In genomic region chr7:67361150-67361549, GRCh38 we compare ENCODE assay signal across 5 cellular contexts.
"Had no signal": no experiment of that assay in that cellular context is flagged by ENCODE, and none has a peak within 500 bp of the region (broad histone marks: within the 10 kb centered on the region; RNA-seq: fewer than 3 reads in every experiment).

No MANE protein-coding gene starts in this region.

- H3K4me3 Mint-ChIP-seq: GM23338, H9 had no signal

- H3K4me3 ChIP-seq: GM23338 had no signal

- DNase-seq: H9, HCEC 1CT, IMR-90, KBM-7 had no signal

- H3K27ac Mint-ChIP-seq: GM23338, H9 had no signal

- ATAC-seq: GM23338 had no signal
